8 cellular contexts compared by ENCODE assay signal in the genomic region with DNA sequence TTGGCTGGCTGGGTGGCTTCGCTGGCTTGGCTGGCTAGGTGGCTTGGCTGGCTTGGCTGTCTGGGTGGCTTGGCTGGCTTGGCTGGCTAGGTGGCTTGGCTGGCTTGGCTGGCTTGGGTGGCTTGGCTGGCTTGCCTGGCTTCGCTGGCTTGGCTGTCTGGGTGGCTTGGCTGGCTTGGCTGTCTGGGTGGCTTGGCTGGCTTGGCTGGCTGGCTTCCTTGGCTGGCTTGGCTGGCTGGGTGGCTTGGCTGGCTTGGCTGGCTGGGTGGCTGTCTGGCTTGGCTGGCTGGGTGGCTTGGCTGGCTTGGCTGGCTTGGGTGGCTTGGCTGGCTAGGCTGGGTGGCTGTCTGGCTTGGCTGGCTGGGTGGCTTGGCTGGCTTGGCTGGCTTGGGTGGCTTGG.
A peak's percentile ranks its signal among the peaks of the same experiment; 100 is the strongest.
DNase-seq lines count a peak whose midpoint lies in the region; ATAC-seq, FAIRE-seq and TF ChIP-seq lines count a peak whose summit lies in the region.
"Not testable (repeated sequence)": the region's sequence is repeated elsewhere in the genome, so short reads cannot be mapped to it uniquely, and the experiment has no call there.

No MANE protein-coding gene starts in this region.

- not testable (repeated sequence) for H3K9me3 Mint-ChIP-seq in type B pancreatic cell

- not testable (repeated sequence) for H3K27ac Mint-ChIP-seq in type B pancreatic cell

- H3K4me1 Mint-ChIP-seq in type B pancreatic cell (ENCODE audit: unreplicated experiment): not testable (repeated sequence)

- H3K36me3 Mint-ChIP-seq in type B pancreatic cell: not testable (repeated sequence)

- intact Hi-C loops in head of caudate nucleus (cut with DNase I); posterior cingulate gyrus (cut with DNase I): not testable (repeated sequence)

- not testable (repeated sequence) for H3K4me3 Mint-ChIP-seq in type B pancreatic cell

- TF ChIP-seq CTCF in bronchial epithelial cell (IDR thresholded peaks at IDR 0.05; ENCODE audit: insufficient read depth, low read length, severe bottlenecking); type B pancreatic cell (conservative IDR thresholded peaks at IDR 0.05): not testable (repeated sequence)

- FAIRE-seq in bronchial epithelial cell (lab: Jason Lieb, UNC): not testable (repeated sequence)

- not testable (repeated sequence) for H3K27me3 ChIP-seq in bronchial epithelial cell (ENCODE audit: control insufficient read depth, insufficient read depth, low read length)

- H3K36me3 ChIP-seq in bronchial epithelial cell (ENCODE audit: control insufficient read depth, insufficient read depth, low read length): not testable (repeated sequence)

- DNase-seq in CD1c-positive myeloid dendritic cell (ENCODE audit: extremely low spot score) (peak; percentile 0), RKO (ENCODE audit: low spot score) (peak; percentile 0), bronchial epithelial cell (ENCODE audit: low read depth) (peak; percentile 0), head of caudate nucleus (peak in 33 of 42 donors; percentile 1 to 64 (median 15)), left lobe of liver (ENCODE audit: low spot score) (peak; percentile 63), posterior cingulate gyrus (peak; percentile 1 to 94 (median 29)), type B pancreatic cell (ENCODE audit: extremely low spot score, unreplicated experiment) (peak; percentile 82)
- peak; percentile 29 for DNase-seq in activated T-cell treated with anti-CD3 and anti-CD28 coated beads, Interleukin-2, amount 50 U/mL, for 1 hour

- not testable (repeated sequence) for H3K27me3 Mint-ChIP-seq in type B pancreatic cell

- ATAC-seq in left lobe of liver: not testable (repeated sequence)

- not testable (repeated sequence) for H3K4me3 ChIP-seq in bronchial epithelial cell (ENCODE audit: low read depth, low read length)

Comparison
In these comparisons a context has a peak if more than half of its experiments do, and no peak if none do; other contexts are left out.
1. DNase-seq: peak in every context shown above with its lines; median percentile 82 in type B pancreatic cell; 63 in left lobe of liver; 29 in activated T-cell treated with anti-CD3 and anti-CD28 coated beads, Interleukin-2, amount 50 U/mL, for 1 hour; 29 in posterior cingulate gyrus; 15 in head of caudate nucleus; 0 in CD1c-positive myeloid dendritic cell; 0 in RKO; 0 in bronchial epithelial cell.